ENCODE assay signal across 13 cellular contexts in genomic region chr2:96899084-96899735, GRCh38. TPM values are rescaled to one million over a fixed set of nuclear protein-coding genes. Genes with fewer than 3 reads are reported as not detected.
A peak's percentile ranks its signal among the peaks of the same experiment; 100 is the strongest.
DNase-seq lines count a peak whose midpoint lies in the region; ATAC-seq, FAIRE-seq and TF ChIP-seq lines count a peak whose summit lies in the region.
"Had no signal": no experiment of that assay in that cellular context is flagged by ENCODE, and none has a peak within 500 bp of the region (broad histone marks: within the 10 kb centered on the region; RNA-seq: fewer than 3 reads in every experiment).

No MANE protein-coding gene starts in this region.

- no peak overlapping the region for H2AFZ ChIP-seq in GM23248

- no peak overlapping the region for H3K9ac ChIP-seq in GM23248

- in situ Hi-C loops in GM23248 (cut with MboI) = no loop called here

- no peaks in the 10 kb centered on the region for H4K20me1 ChIP-seq in GM23248 (ENCODE audit: insufficient read depth)

- H3K27ac ChIP-seq in GM23248 = no peak overlapping the region
- peak overlapping the region; percentile 47 to 66 for H3K27ac ChIP-seq in esophagus (ENCODE audit: low read depth in 2 of 2, low read length in 1 of 2)
- peak overlapping the region in 3 of 4 donors; percentile 47 to 62 (median 55) for H3K27ac ChIP-seq in sigmoid colon
- H3K27ac ChIP-seq in pancreas = no peak overlapping the region
- H3K27ac ChIP-seq in gastroesophageal sphincter = no peak overlapping the region
- H3K27ac ChIP-seq in coronary artery = no peak overlapping the region
- H3K27ac ChIP-seq: stomach had no signal

- ATAC-seq in pancreas (no peak), gastroesophageal sphincter (no peak)

- H3K27me3 ChIP-seq in GM23248 (replicated peaks; ENCODE audit: insufficient read depth) = no peaks in the 10 kb centered on the region
- no peaks in the 10 kb centered on the region for H3K27me3 ChIP-seq in MG63
- H3K27me3 ChIP-seq in esophagus (ENCODE audit: control insufficient read depth in 1 of 2, insufficient read depth in 2 of 2, low read length in 2 of 2) = no peaks in the 10 kb centered on the region
- H3K27me3 ChIP-seq in sigmoid colon = no peaks in the 10 kb centered on the region
- no peaks in the 10 kb centered on the region for H3K27me3 ChIP-seq in pancreas
- H3K27me3 ChIP-seq in gastroesophageal sphincter = no peaks in the 10 kb centered on the region
- H3K27me3 ChIP-seq: stomach had no signal

- no peak for TF ChIP-seq EP300 in sigmoid colon (IDR thresholded peaks at IDR 0.05)
- no peak for TF ChIP-seq EP300 in gastroesophageal sphincter (IDR thresholded peaks at IDR 0.05)

- DNase-seq in GM23248 (peak; percentile 78), MG63 (peak; percentile 93), sigmoid colon (no peak), pancreas (no peak), coronary artery (ENCODE audit: low spot score) (no peak)
- DNase-seq: activated T-cell treated with anti-CD3 and anti-CD28 coated beads, Interleukin-2, amount 50 U/mL, for 48 hours; NCI-H1417 treated with DMSO at 0.1 percent for 48 hours; NCI-H446; OCI-M1; stomach; T-helper 1 cell had no signal

- no peaks in the 10 kb centered on the region for H3K79me2 ChIP-seq in GM23248 (ENCODE audit: insufficient read depth)

- FAIRE-seq in pancreas (lab: Jason Lieb, UNC) = no peak

- 0 out of 2 replicates have a peak, but pooled peaks cover 4% of the 10 kb centered on the region for H3F3A ChIP-seq in GM23248 (ENCODE audit: insufficient read depth)

- no peaks in the 10 kb centered on the region for H3K4me1 ChIP-seq in GM23248 (ENCODE audit: insufficient read depth)
- H3K4me1 ChIP-seq in esophagus (ENCODE audit: control insufficient read depth in 2 of 2, insufficient read depth in 2 of 2, low read length in 1 of 2) = peaks cover 13 to 40% of the 10 kb centered on the region in 2 donors
- peaks cover 0 to 51% (median 46%) of the 10 kb centered on the region in 4 donors for H3K4me1 ChIP-seq in sigmoid colon
- H3K4me1 ChIP-seq in pancreas = no peaks in the 10 kb centered on the region
- H3K4me1 ChIP-seq in gastroesophageal sphincter = peaks cover 0 to 53% (median 8%) of the 10 kb centered on the region in 3 donors

- TF ChIP-seq CTCF in sigmoid colon (IDR thresholded peaks at IDR 0.05) (no peak), pancreas (IDR thresholded peaks at IDR 0.05) (no peak), gastroesophageal sphincter (IDR thresholded peaks at IDR 0.05) (no peak), coronary artery (IDR thresholded peaks at IDR 0.05) (no peak)

- 55 to 58% methylated on average over 8 of the region's 8 CpGs for WGBS in GM23248 (ENCODE audit: low coverage in 1 of 2, low lambda C conversion rate in 2 of 2, missing lambda C conversion rate in 2 of 2), 2 experiments
- WGBS in esophagus, 2 donors = 65 to 75% methylated on average over 8 of the region's 8 CpGs
- WGBS in sigmoid colon, 2 donors = 87 to 89% methylated on average over 8 of the region's 8 CpGs
- 65 to 90% methylated on average over 8 of the region's 8 CpGs for WGBS in pancreas, 2 donors
- WGBS in gastroesophageal sphincter (ENCODE audit: low coverage in 1 of 2), 2 donors = 90% methylated on average over 2 of the region's 8 CpGs; no CpG with 5 or more reads in 1 of the 2 donors

- no peak overlapping the region for H3K4me2 ChIP-seq in GM23248 (ENCODE audit: unreplicated experiment)

- H3K4me3 ChIP-seq in GM23248 = no peak overlapping the region
- no peak overlapping the region for H3K4me3 ChIP-seq in MG63
- no peak overlapping the region for H3K4me3 ChIP-seq in esophagus (ENCODE audit: low read depth in 1 of 2, low read length in 2 of 2)
- H3K4me3 ChIP-seq in sigmoid colon = no peak overlapping the region
- H3K4me3 ChIP-seq in pancreas = no peak overlapping the region
- no peak overlapping the region for H3K4me3 ChIP-seq in gastroesophageal sphincter
- H3K4me3 ChIP-seq in coronary artery = no peak overlapping the region
- H3K4me3 ChIP-seq: stomach had no signal

- intact Hi-C loops in sigmoid colon (cut with DNase I) = no loop called here
- intact Hi-C loops in pancreas (cut with DNase I) = no loop called here

- TF ChIP-seq POLR2A in sigmoid colon (IDR thresholded peaks at IDR 0.05) (no peak), gastroesophageal sphincter (IDR thresholded peaks at IDR 0.05) (no peak)

- H3K36me3 ChIP-seq in GM23248 (ENCODE audit: low read depth) (no peaks in the 10 kb centered on the region), MG63 (no peaks in the 10 kb centered on the region), esophagus (ENCODE audit: control insufficient read depth in 2 of 2, insufficient read depth in 2 of 2, low read length in 1 of 2) (no peaks in the 10 kb centered on the region), sigmoid colon (no peaks in the 10 kb centered on the region), pancreas (no peaks in the 10 kb centered on the region), gastroesophageal sphincter (no peaks in the 10 kb centered on the region)
- H3K36me3 ChIP-seq: stomach had no signal

- H3K9me3 ChIP-seq in GM23248 (ENCODE audit: low read depth) (no peaks in the 10 kb centered on the region), MG63 (no peaks in the 10 kb centered on the region), esophagus (ENCODE audit: control insufficient read depth in 2 of 2, insufficient read depth in 1 of 2, low read depth in 1 of 2, low read length in 1 of 2) (no peaks in the 10 kb centered on the region), sigmoid colon (no peaks in the 10 kb centered on the region), pancreas (no peaks in the 10 kb centered on the region), gastroesophageal sphincter (no peaks in the 10 kb centered on the region)
- H3K9me3 ChIP-seq: stomach had no signal

- no peaks in the 10 kb centered on the region for H3K9me2 ChIP-seq in GM23248 (ENCODE audit: insufficient read depth)

RNA-seq across cellular contexts. Expression of gene SEMA4C, which starts 29.3 kb away (rescaled TPM):
- 21.0 and 24.3 TPM in 2 replicates for total RNA-seq in GM23248 (2014; rRNA removed; shearing (Covaris generic))
- polyA plus RNA-seq in GM23248 (2016; fragmentation: Nextera tagmentation; extraction: Ambion mirVana) = 5.1 and 5.5 TPM in 2 replicates
- 12.6 and 16.2 TPM in 2 replicates for total RNA-seq in MG63 (2014; rRNA removed; shearing (Covaris generic); ENCODE audit: low replicate concordance)
- polyA plus RNA-seq in esophagus = 10 to 100 TPM; 13.1 to 14.2 TPM
- 10 to 100 TPM; 57.1 to 90.1 (median 68.9) TPM for total RNA-seq in sigmoid colon
- polyA plus RNA-seq in sigmoid colon = 10 to 100 TPM in 1 of 3 donors, 1 to 10 TPM in 2; 3.6 to 21.3 (median 7.9) TPM
- 10 to 100 TPM in 2 of 6 donors, 1 to 10 TPM in 4; 6.7 to 21.8 (median 8.3) TPM for total RNA-seq in pancreas
- polyA plus RNA-seq in pancreas = 10 to 100 TPM; 14.0 to 17.2 TPM
- total RNA-seq in gastroesophageal sphincter = 10 to 100 TPM; 58.7 to 66.6 (median 62.8) TPM

RNA-seq across cellular contexts. Expression of gene ANKRD39, which starts 41.4 kb away (rescaled TPM):
- 5.3 and 10.9 TPM in 2 replicates for total RNA-seq in GM23248 (2014; rRNA removed; shearing (Covaris generic))
- polyA plus RNA-seq in GM23248 (2016; fragmentation: Nextera tagmentation; extraction: Ambion mirVana) (12.3 and 14.4 TPM in 2 replicates), esophagus (10 to 100 TPM; 11.9 to 12.2 TPM), sigmoid colon (10 to 100 TPM; 12.5 to 14.8 (median 12.6) TPM), pancreas (10 to 100 TPM; 13.2 to 14.9 TPM)
- total RNA-seq in MG63 (2014; rRNA removed; shearing (Covaris generic); ENCODE audit: low replicate concordance) = 9.2 and 14.1 TPM in 2 replicates
- total RNA-seq in sigmoid colon (10 to 100 TPM; 11.4 to 34.1 (median 26.1) TPM), pancreas (1 to 10 TPM; 4.7 to 8.9 (median 5.7) TPM), gastroesophageal sphincter (10 to 100 TPM; 13.3 to 20.4 (median 17.1) TPM)

RNA-seq across cellular contexts. Expression of gene ANKRD23, which starts 55.4 kb away (rescaled TPM):
- 0.76 and 1.1 TPM in 2 replicates for total RNA-seq in GM23248 (2014; rRNA removed; shearing (Covaris generic))
- 0.95 and 1.4 TPM in 2 replicates for polyA plus RNA-seq in GM23248 (2016; fragmentation: Nextera tagmentation; extraction: Ambion mirVana)
- 1.7 and 8.3 TPM in 2 replicates for total RNA-seq in MG63 (2014; rRNA removed; shearing (Covaris generic); ENCODE audit: low replicate concordance)
- 1 to 10 TPM; 1.2 to 5.0 TPM for polyA plus RNA-seq in esophagus
- total RNA-seq in sigmoid colon = 1 to 10 TPM; 1.8 to 5.5 (median 4.2) TPM
- polyA plus RNA-seq in sigmoid colon = 1 to 10 TPM in 1 of 3 donors, under 1 TPM in 1, not detected in 1; 0.69 to 4.2 TPM
- 1 to 10 TPM in 5 of 6 donors, under 1 TPM in 1; 0.95 to 3.2 (median 2.4) TPM for total RNA-seq in pancreas
- polyA plus RNA-seq in pancreas = 10 to 100 TPM in 1 of 2 donors, 1 to 10 TPM in 1; 8.2 to 10.9 TPM
- total RNA-seq in gastroesophageal sphincter = 1 to 10 TPM; 1.2 to 4.9 (median 3.1) TPM

Comparison
In these comparisons a context has a peak if more than half of its experiments do, and no peak if none do; other contexts are left out.
1. DNase-seq: peak in GM23248 (single experiment) and MG63 (single experiment); none in sigmoid colon (single experiment), pancreas (0 of 6) and coronary artery (single experiment).
2. H3K27ac ChIP-seq: peak in esophagus (2 of 2) and sigmoid colon (3 of 4); none in GM23248 (single experiment), pancreas (0 of 4), gastroesophageal sphincter (0 of 4) and coronary artery (0 of 2).